In the genomic region with DNA sequence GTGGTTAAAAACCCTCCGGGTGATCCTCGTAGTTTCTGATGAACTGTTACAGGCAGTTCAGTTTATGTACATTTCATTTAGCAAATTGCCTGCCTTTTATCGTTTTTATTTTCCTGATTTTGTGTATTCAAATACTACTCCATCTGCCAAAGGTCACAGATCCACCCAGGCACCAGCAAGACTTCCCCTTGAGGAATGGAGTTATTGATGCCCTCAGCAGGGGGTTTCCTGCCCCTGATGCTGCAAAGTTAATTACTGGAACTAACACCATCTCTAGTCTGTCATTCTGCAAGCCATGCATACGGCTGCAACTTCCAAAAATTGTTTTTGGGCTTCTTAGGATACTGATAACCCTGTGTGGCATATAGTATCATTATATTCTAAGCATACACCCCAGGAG, we compare ENCODE assay signal across 17 cellular contexts.
DNase-seq lines count a peak whose midpoint lies in the region; ATAC-seq and TF ChIP-seq lines count a peak whose summit lies in the region.
"Had no signal": no experiment of that assay in that cellular context is flagged by ENCODE, and none has a peak within 500 bp of the region (broad histone marks: within the 10 kb centered on the region; RNA-seq: fewer than 3 reads in every experiment).

No MANE protein-coding gene starts in this region.

- CTCF ChIA-PET in activated naive CD4-positive, alpha-beta T cell treated with anti-CD3 and anti-CD28 coated beads, Interleukin-2, amount 10 ng/mL, durations not matched to agents 7 days and 5 days (lab: Charles Lee) = no interaction called here

- H3K4me3 Mint-ChIP-seq in activated naive CD4-positive, alpha-beta T cell treated with anti-CD3 and anti-CD28 coated beads, Interleukin-2, amount 10 ng/mL, durations not matched to agents 7 days and 5 days = no peak overlapping the region
- H3K4me3 Mint-ChIP-seq in glutamatergic neuron (ENCODE audit: unreplicated experiment) (peak overlapping the region; percentile 58), type B pancreatic cell (peak overlapping the region; percentile 32), mesothelial cell of epicardium (no peak overlapping the region)
- H3K4me3 Mint-ChIP-seq: activated CD8-positive, alpha-beta T cell treated with anti-CD3 and anti-CD28 coated beads, Interleukin-2, amount 10 ng/mL, durations not matched to agents 7 days and 5 days; natural killer cell treated with Interleukin-12 subunit alpha and Interleukin-12 subunit beta and Interleukin-15 and Interleukin-18, amount 100 ng/mL, for 72 hours had no signal

- H3K27me3 Mint-ChIP-seq in activated naive CD4-positive, alpha-beta T cell treated with anti-CD3 and anti-CD28 coated beads, Interleukin-2, amount 10 ng/mL, durations not matched to agents 7 days and 5 days = no peaks in the 10 kb centered on the region
- H3K27me3 Mint-ChIP-seq in glutamatergic neuron (ENCODE audit: unreplicated experiment) (no peaks in the 10 kb centered on the region), type B pancreatic cell (peaks cover 2% of the 10 kb centered on the region), mesothelial cell of epicardium (ENCODE audit: low read depth) (no peaks in the 10 kb centered on the region)
- H3K27me3 Mint-ChIP-seq: natural killer cell treated with Interleukin-12 subunit alpha and Interleukin-12 subunit beta and Interleukin-15 and Interleukin-18, amount 100 ng/mL, for 72 hours had no signal

- H3K36me3 Mint-ChIP-seq in activated naive CD4-positive, alpha-beta T cell treated with anti-CD3 and anti-CD28 coated beads, Interleukin-2, amount 10 ng/mL, durations not matched to agents 7 days and 5 days = no peaks in the 10 kb centered on the region
- H3K36me3 Mint-ChIP-seq in glutamatergic neuron (ENCODE audit: unreplicated experiment) (no peaks in the 10 kb centered on the region), type B pancreatic cell (no peaks in the 10 kb centered on the region), mesothelial cell of epicardium (no peaks in the 10 kb centered on the region)
- H3K36me3 Mint-ChIP-seq: natural killer cell treated with Interleukin-12 subunit alpha and Interleukin-12 subunit beta and Interleukin-15 and Interleukin-18, amount 100 ng/mL, for 72 hours had no signal

- ATAC-seq in HG03139 (IDR thresholded peaks at IDR 0.05; ENCODE audit: unreplicated experiment) = no peak
- ATAC-seq: activated CD8-positive, alpha-beta T cell treated with anti-CD3 and anti-CD28 coated beads, Interleukin-2, amount 10 ng/mL, durations not matched to agents 7 days and 5 days; natural killer cell treated with Interleukin-12 subunit alpha and Interleukin-12 subunit beta and Interleukin-15 and Interleukin-18, amount 100 ng/mL, for 72 hours; PC-3; sciatic nerve had no signal

- H3K27ac Mint-ChIP-seq in activated naive CD4-positive, alpha-beta T cell treated with anti-CD3 and anti-CD28 coated beads, Interleukin-2, amount 10 ng/mL, durations not matched to agents 7 days and 5 days = peak overlapping the region; percentile 33
- H3K27ac Mint-ChIP-seq in glutamatergic neuron (ENCODE audit: unreplicated experiment) = peak overlapping the region; percentile 70
- peak overlapping the region; percentile 10 for H3K27ac Mint-ChIP-seq in type B pancreatic cell
- H3K27ac Mint-ChIP-seq in mesothelial cell of epicardium = no peak overlapping the region
- H3K27ac Mint-ChIP-seq: activated CD8-positive, alpha-beta T cell treated with anti-CD3 and anti-CD28 coated beads, Interleukin-2, amount 10 ng/mL, durations not matched to agents 7 days and 5 days; natural killer cell treated with Interleukin-12 subunit alpha and Interleukin-12 subunit beta and Interleukin-15 and Interleukin-18, amount 100 ng/mL, for 72 hours had no signal

- no peaks in the 10 kb centered on the region for H3K4me1 Mint-ChIP-seq in activated naive CD4-positive, alpha-beta T cell treated with anti-CD3 and anti-CD28 coated beads, Interleukin-2, amount 10 ng/mL, durations not matched to agents 7 days and 5 days
- H3K4me1 Mint-ChIP-seq in glutamatergic neuron (ENCODE audit: low read depth, unreplicated experiment) = peaks cover 23% of the 10 kb centered on the region
- H3K4me1 Mint-ChIP-seq in type B pancreatic cell (ENCODE audit: unreplicated experiment) = peaks cover 15% of the 10 kb centered on the region
- peaks cover 13% of the 10 kb centered on the region for H3K4me1 Mint-ChIP-seq in mesothelial cell of epicardium

- no peak for DNase-seq in activated naive CD4-positive, alpha-beta T cell treated with anti-CD3 and anti-CD28 coated beads, Interleukin-2, amount 10 ng/mL, durations not matched to agents 7 days and 5 days
- DNase-seq in activated naive CD4-positive, alpha-beta T cell (lab: John Stamatoyannopoulos, UW) = no peak
- DNase-seq in NCI-H345 (lab: John Stamatoyannopoulos, UW) (peak; percentile 43), glutamatergic neuron (peak; percentile 31), type B pancreatic cell (ENCODE audit: extremely low spot score, unreplicated experiment) (no peak), mesothelial cell of epicardium (ENCODE audit: low spot score in 2 of 2, unreplicated experiment in 2 of 2) (no peak), CD1c-positive myeloid dendritic cell (ENCODE audit: extremely low spot score) (no peak)
- DNase-seq: activated CD4-positive, CD25-positive, alpha-beta regulatory T cell treated with anti-CD3 and anti-CD28 coated beads, Interleukin-2, amount 50 U/mL, for 72 hours; activated CD8-positive, alpha-beta T cell treated with anti-CD3 and anti-CD28 coated beads, Interleukin-2, amount 10 ng/mL, durations not matched to agents 7 days and 5 days; NCI-H2107; PC-3; posterior cingulate gyrus; Right ventricle myocardium superior; stimulated activated CD4-positive, alpha-beta T cell treated with anti-CD3 and anti-CD28 coated beads, Interleukin-15, amount 100 ng/mL, for 24 hours had no signal

- TF ChIP-seq CTCF in glutamatergic neuron (IDR thresholded peaks at IDR 0.05; ENCODE audit: partially characterized antibody, unreplicated experiment) (no peak), type B pancreatic cell (conservative IDR thresholded peaks at IDR 0.05) (no peak), mesothelial cell of epicardium (IDR thresholded peaks at IDR 0.05; ENCODE audit: unreplicated experiment) (no peak)

- no peaks in the 10 kb centered on the region for H3K9me3 Mint-ChIP-seq in activated naive CD4-positive, alpha-beta T cell treated with anti-CD3 and anti-CD28 coated beads, Interleukin-2, amount 10 ng/mL, durations not matched to agents 7 days and 5 days
- no peaks in the 10 kb centered on the region for H3K9me3 Mint-ChIP-seq in glutamatergic neuron (ENCODE audit: unreplicated experiment)
- H3K9me3 Mint-ChIP-seq in type B pancreatic cell = no peaks in the 10 kb centered on the region
- no peaks in the 10 kb centered on the region for H3K9me3 Mint-ChIP-seq in mesothelial cell of epicardium

Comparison
In these comparisons a context has a peak if more than half of its experiments do, and no peak if none do; other contexts are left out.
1. DNase-seq: peak in NCI-H345 (single experiment) and glutamatergic neuron (single experiment); none in activated naive CD4-positive, alpha-beta T cell treated with anti-CD3 and anti-CD28 coated beads, Interleukin-2, amount 10 ng/mL, durations not matched to agents 7 days and 5 days (single experiment), activated naive CD4-positive, alpha-beta T cell (0 of 4), type B pancreatic cell (single experiment), mesothelial cell of epicardium (0 of 2) and CD1c-positive myeloid dendritic cell (single experiment).
2. H3K4me3 Mint-ChIP-seq: peak in glutamatergic neuron (single experiment) and type B pancreatic cell (single experiment); none in activated naive CD4-positive, alpha-beta T cell treated with anti-CD3 and anti-CD28 coated beads, Interleukin-2, amount 10 ng/mL, durations not matched to agents 7 days and 5 days (single experiment) and mesothelial cell of epicardium (single experiment).